Comparison of ENCODE assay signal across 1 cellular context in genomic region chr19:45512881-45513483, GRCh38.
TF ChIP-seq lines count a peak whose summit lies in the region.

No MANE protein-coding gene starts in this region.

TF ChIP-seq in GM12878, 131 proteins besides CTCF, POLR2A, EP300 and RAD21:
- no peak for TF ChIP-seq SUPT20H (IDR thresholded peaks at IDR 0.05; ENCODE audit: borderline replicate concordance, control insufficient read depth, low read depth, low read length)
- 0 out of 2 replicates have a peak, but pooled peaks have one; percentile 19 for TF ChIP-seq SMARCA5 (IDR thresholded peaks at IDR 0.05)
